ENCODE assay signal across 8 cellular contexts in the genomic region with DNA sequence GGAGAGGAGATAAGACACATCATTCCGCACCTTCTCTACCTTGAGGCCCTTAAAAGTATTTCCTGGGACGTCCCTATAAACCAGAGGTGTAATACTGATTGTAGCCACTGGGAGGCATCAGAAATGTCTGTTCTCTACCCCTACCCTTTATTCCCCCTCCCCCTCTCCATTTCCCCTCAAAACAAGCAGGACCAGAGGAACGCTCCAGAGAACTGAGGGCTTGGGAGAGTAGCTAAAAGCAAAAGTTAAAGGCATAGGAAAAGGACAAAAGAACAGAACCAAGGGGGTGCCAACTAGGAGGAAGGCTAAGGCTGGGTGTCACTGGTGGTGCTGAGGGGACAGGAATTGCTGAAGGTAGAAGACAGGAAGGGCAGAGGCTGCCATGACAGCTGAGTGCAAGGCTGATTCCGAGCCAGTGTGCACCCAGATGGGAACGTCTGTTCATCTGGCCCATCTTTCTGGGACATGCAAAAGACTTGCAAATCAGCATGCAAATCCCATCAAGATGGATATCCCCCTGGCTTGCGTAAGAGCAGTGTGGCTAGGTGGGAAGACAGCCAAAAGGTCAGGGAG. TPM values are rescaled to one million over a fixed set of nuclear protein-coding genes. Genes with fewer than 3 reads are reported as not detected.
DNase-seq lines count a peak whose midpoint lies in the region; ATAC-seq and TF ChIP-seq lines count a peak whose summit lies in the region.

No MANE protein-coding gene starts in this region.

- peaks cover 36% of the 10 kb centered on the region for H3K36me3 ChIP-seq in GM06990 (ENCODE audit: control insufficient read depth, insufficient read depth, low read length)

- intact Hi-C loops in right cardiac atrium (cut with DNase I), result loop anchor here in 3 of 4 donors (10.0 kb wide), 2 partner anchors 46 to 84 kb away; partner anchors contain the start of gene GP1BA (in 1 of the 3)

- H3K27ac ChIP-seq in right cardiac atrium (ENCODE audit: low read length), result no peak overlapping the region

- H3K27me3 Mint-ChIP-seq in activated naive CD8-positive, alpha-beta T cell, result no peaks in the 10 kb centered on the region
- no peaks in the 10 kb centered on the region for H3K27me3 Mint-ChIP-seq in stimulated activated memory B cell treated with anti-CD40 and anti-IgM and Interleukin-4, amounts not matched to agents 10 μg/mL and 1 μg/mL and 100 μg/mL, for 72 hours

- no peaks in the 10 kb centered on the region for H3K36me3 Mint-ChIP-seq in activated naive CD8-positive, alpha-beta T cell
- peaks cover 51% of the 10 kb centered on the region for H3K36me3 Mint-ChIP-seq in stimulated activated memory B cell treated with anti-CD40 and anti-IgM and Interleukin-4, amounts not matched to agents 10 μg/mL and 1 μg/mL and 100 μg/mL, for 72 hours

- ATAC-seq in right cardiac atrium, result peak; percentile 27 to 34
- peak; percentile 41 for ATAC-seq in stimulated activated memory B cell treated with anti-CD40 and anti-IgM and Interleukin-4, amounts not matched to agents 10 μg/mL and 1 μg/mL and 100 μg/mL, for 72 hours

- 40% methylated on average over 6 of the region's 6 CpGs for WGBS in right cardiac atrium

- H3K27me3 ChIP-seq in GM06990 (replicated peaks; ENCODE audit: control insufficient read depth, insufficient read depth, low read length), result no peaks in the 10 kb centered on the region
- no peaks in the 10 kb centered on the region for H3K27me3 ChIP-seq in right cardiac atrium (ENCODE audit: control insufficient read depth, insufficient read depth)

- DNase-seq in AG09309 (ENCODE audit: low read depth) (no peak), GM06990 (ENCODE audit: extremely low read depth, insufficient read length) (no peak), NCI-H460 (ENCODE audit: extremely low read depth, low read depth) (peak; percentile 54), right cardiac atrium (peak in 1 of 3 donors; percentile 26), cortex of kidney (lab: John Stamatoyannopoulos, UW) (no peak)
- DNase-seq in activated CD4-positive, CD25-positive, alpha-beta regulatory T cell treated with anti-CD3 and anti-CD28 coated beads, Interleukin-2, amount 50 U/mL, for 72 hours, result no peak

- peak; percentile 63 for TF ChIP-seq CTCF in AG09309 (IDR thresholded peaks at IDR 0.05; ENCODE audit: control insufficient read depth, insufficient read depth, low read depth, low read length, missing control alignments)
- TF ChIP-seq CTCF in GM06990 (IDR thresholded peaks at IDR 0.05; ENCODE audit: insufficient read depth, low read length, poor library complexity, severe bottlenecking), result peak; percentile 63

- H3K4me3 Mint-ChIP-seq in activated naive CD8-positive, alpha-beta T cell, result no peak overlapping the region
- H3K4me3 Mint-ChIP-seq in stimulated activated memory B cell treated with anti-CD40 and anti-IgM and Interleukin-4, amounts not matched to agents 10 μg/mL and 1 μg/mL and 100 μg/mL, for 72 hours, result no peak overlapping the region

- H3K9me3 Mint-ChIP-seq in activated naive CD8-positive, alpha-beta T cell (ENCODE audit: low read depth), result no peaks in the 10 kb centered on the region
- no peaks in the 10 kb centered on the region for H3K9me3 Mint-ChIP-seq in stimulated activated memory B cell treated with anti-CD40 and anti-IgM and Interleukin-4, amounts not matched to agents 10 μg/mL and 1 μg/mL and 100 μg/mL, for 72 hours

- H3K4me3 ChIP-seq in AG09309 (ENCODE audit: control insufficient read depth, low read depth, low read length) (no peak overlapping the region), GM06990 (replicated peaks; ENCODE audit: low read depth, low read length) (no peak overlapping the region), right cardiac atrium (ENCODE audit: low read length) (no peak overlapping the region)

- H3K9me3 ChIP-seq in right cardiac atrium (ENCODE audit: control insufficient read depth, low read length), result no peaks in the 10 kb centered on the region

- peaks cover 27% of the 10 kb centered on the region for H3K4me1 Mint-ChIP-seq in activated naive CD8-positive, alpha-beta T cell (ENCODE audit: low read depth)
- peaks cover 46% of the 10 kb centered on the region for H3K4me1 Mint-ChIP-seq in stimulated activated memory B cell treated with anti-CD40 and anti-IgM and Interleukin-4, amounts not matched to agents 10 μg/mL and 1 μg/mL and 100 μg/mL, for 72 hours

- no peaks in the 10 kb centered on the region for H3K4me1 ChIP-seq in right cardiac atrium (ENCODE audit: control insufficient read depth, insufficient read depth, low read length)

- H3K27ac Mint-ChIP-seq in activated naive CD8-positive, alpha-beta T cell, result peak overlapping the region; percentile 80
- peak overlapping the region; percentile 77 for H3K27ac Mint-ChIP-seq in stimulated activated memory B cell treated with anti-CD40 and anti-IgM and Interleukin-4, amounts not matched to agents 10 μg/mL and 1 μg/mL and 100 μg/mL, for 72 hours

RNA-seq across cellular contexts. Expression of gene CAMTA2, which starts 6.7 kb away (rescaled TPM):
- 54.5 and 59.9 TPM in 2 replicates for total RNA-seq in NCI-H460 (2014; rRNA removed; shearing (Covaris generic))
- polyA plus RNA-seq in NCI-H460 (2014; cell fraction: nucleus; rRNA removed), result 12.7 and 13.2 TPM in 2 replicates
- 10 to 100 TPM; 35.3 to 44.4 (median 40.3) TPM for total RNA-seq in right cardiac atrium
- 43.5 TPM for polyA plus RNA-seq in right cardiac atrium

RNA-seq across cellular contexts. Expression of gene SPAG7, which starts 13.1 kb away (rescaled TPM):
- 56.0 and 57.1 TPM in 2 replicates for total RNA-seq in NCI-H460 (2014; rRNA removed; shearing (Covaris generic))
- 50.5 and 56.5 TPM in 2 replicates for polyA plus RNA-seq in NCI-H460 (2014; cell fraction: nucleus; rRNA removed)
- 100 to 1,000 TPM; 106 to 133 (median 117) TPM for total RNA-seq in right cardiac atrium
- polyA plus RNA-seq in right cardiac atrium, result 164 TPM

RNA-seq across cellular contexts. Expression of gene INCA1, which starts 16.6 kb away (rescaled TPM):
- not detected in 2 replicates for total RNA-seq in NCI-H460 (2014; rRNA removed; shearing (Covaris generic))
- polyA plus RNA-seq in NCI-H460 (2014; cell fraction: nucleus; rRNA removed), result 0.19 TPM in 1 of 2 replicates, not detected in the other
- 1 to 10 TPM; 2.2 to 3.8 (median 3.2) TPM for total RNA-seq in right cardiac atrium
- polyA plus RNA-seq in right cardiac atrium, result 5.0 TPM

RNA-seq across cellular contexts. Expression of gene KIF1C, which starts 17.0 kb away (rescaled TPM):
- 50.3 and 52.6 TPM in 2 replicates for total RNA-seq in NCI-H460 (2014; rRNA removed; shearing (Covaris generic))
- polyA plus RNA-seq in NCI-H460 (2014; cell fraction: nucleus; rRNA removed), result 29.5 and 41.3 TPM in 2 replicates
- total RNA-seq in right cardiac atrium, result 100 to 1,000 TPM; 519 to 727 (median 570) TPM
- polyA plus RNA-seq in right cardiac atrium, result 406 TPM

RNA-seq across cellular contexts. Expression of gene ENO3, which starts 29.8 kb away (rescaled TPM):
- 5.4 and 7.5 TPM in 2 replicates for total RNA-seq in NCI-H460 (2014; rRNA removed; shearing (Covaris generic))
- polyA plus RNA-seq in NCI-H460 (2014; cell fraction: nucleus; rRNA removed), result 19.7 and 21.4 TPM in 2 replicates
- 100 to 1,000 TPM; 198 to 695 (median 246) TPM for total RNA-seq in right cardiac atrium
- polyA plus RNA-seq in right cardiac atrium, result 455 TPM
